ENCODE assay signal across 1 cellular context in the genomic region with DNA sequence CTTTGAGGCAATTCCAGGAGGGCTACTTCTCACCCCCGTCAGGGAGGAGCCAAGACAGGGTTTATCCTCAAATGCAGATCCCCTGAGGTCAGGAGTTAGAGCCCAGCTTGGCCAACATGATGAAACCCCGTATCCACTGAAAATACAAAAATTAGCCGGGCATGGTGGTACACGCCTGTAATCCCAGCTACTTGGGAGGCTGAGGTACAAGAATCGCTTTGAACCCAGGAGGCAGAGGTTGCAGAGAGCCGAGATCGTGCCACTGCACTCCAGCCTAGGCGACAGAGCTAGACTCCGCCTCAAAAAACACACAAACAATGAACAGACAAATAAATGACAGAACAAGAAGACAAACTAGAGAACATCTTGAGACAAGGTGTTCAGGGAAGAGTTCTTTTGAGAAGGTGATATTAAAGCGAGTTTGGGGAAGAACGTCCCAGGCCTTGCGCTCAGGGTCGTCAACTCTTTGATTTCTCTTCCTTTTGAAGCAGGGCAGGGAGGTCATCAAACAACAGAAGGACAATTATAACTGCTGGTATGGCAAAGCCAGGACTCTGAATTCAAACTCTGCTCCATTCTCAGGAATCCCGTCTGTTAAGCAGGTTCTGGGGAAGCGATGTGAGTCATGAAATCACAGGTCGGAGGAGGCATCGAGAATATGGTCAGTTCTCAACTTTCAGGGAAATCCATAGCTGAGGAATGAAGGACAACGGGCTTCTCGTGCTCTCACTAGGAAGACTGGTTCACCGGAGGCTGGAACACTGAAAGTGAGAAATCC.
TF ChIP-seq lines count a peak whose summit lies in the region.

No MANE protein-coding gene starts in this region.

TF ChIP-seq in HepG2, 621 proteins besides CTCF, POLR2A, EP300 and RAD21 (continued from another document):
- TF ChIP-seq, protein P1, sequence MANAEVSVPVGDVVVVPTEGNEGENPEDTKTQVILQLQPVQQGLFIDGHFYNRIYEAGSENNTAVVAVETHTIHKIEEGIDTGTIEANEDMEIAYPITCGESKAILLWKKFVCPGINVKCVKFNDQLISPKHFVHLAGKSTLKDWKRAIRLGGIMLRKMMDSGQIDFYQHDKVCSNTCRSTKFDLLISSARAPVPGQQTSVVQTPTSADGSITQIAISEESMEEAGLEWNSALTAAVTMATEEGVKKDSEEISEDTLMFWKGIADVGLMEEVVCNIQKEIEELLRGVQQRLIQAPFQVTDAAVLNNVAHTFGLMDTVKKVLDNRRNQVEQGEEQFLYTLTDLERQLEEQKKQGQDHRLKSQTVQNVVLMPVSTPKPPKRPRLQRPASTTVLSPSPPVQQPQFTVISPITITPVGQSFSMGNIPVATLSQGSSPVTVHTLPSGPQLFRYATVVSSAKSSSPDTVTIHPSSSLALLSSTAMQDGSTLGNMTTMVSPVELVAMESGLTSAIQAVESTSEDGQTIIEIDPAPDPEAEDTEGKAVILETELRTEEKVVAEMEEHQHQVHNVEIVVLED (CRISPR knock-in tag; IDR thresholded peaks at IDR 0.05; ENCODE audit: borderline replicate concordance): peak; percentile 39
- 0 out of 2 replicates have a peak, but pooled peaks have one; percentile 28 for TF ChIP-seq ZNF772 (CRISPR knock-in tag; IDR thresholded peaks at IDR 0.05)
- TF ChIP-seq ZNF253 (CRISPR knock-in tag; IDR thresholded peaks at IDR 0.05; ENCODE audit: borderline replicate concordance): 0 out of 2 replicates have a peak, but pooled peaks have one; percentile 22
- TF ChIP-seq ZNF44 (CRISPR knock-in tag; IDR thresholded peaks at IDR 0.05): peak; percentile 78; the same call in 1 of the 2 replicates
- TF ChIP-seq ATF7 (IDR thresholded peaks at IDR 0.05): no peak
- TF ChIP-seq ATF7 (CRISPR knock-in tag; IDR thresholded peaks at IDR 0.05): 0 out of 2 replicates have a peak, but pooled peaks have one; percentile 67
- peak; percentile 40; the same call in 1 of the 2 replicates for TF ChIP-seq TCF7 (IDR thresholded peaks at IDR 0.05; ENCODE audit: low read depth)
- TF ChIP-seq ZBTB38 (CRISPR knock-in tag; IDR thresholded peaks at IDR 0.05): no peak
- TF ChIP-seq, protein P2, sequence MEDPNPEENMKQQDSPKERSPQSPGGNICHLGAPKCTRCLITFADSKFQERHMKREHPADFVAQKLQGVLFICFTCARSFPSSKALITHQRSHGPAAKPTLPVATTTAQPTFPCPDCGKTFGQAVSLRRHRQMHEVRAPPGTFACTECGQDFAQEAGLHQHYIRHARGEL (CRISPR knock-in tag; IDR thresholded peaks at IDR 0.05): peak; percentile 29; the same call in 1 of the 2 replicates
- TF ChIP-seq ZNF615 (CRISPR knock-in tag; IDR thresholded peaks at IDR 0.05; ENCODE audit: borderline replicate concordance): 0 out of 2 replicates have a peak, but pooled peaks have one; percentile 6
- TF ChIP-seq CBX5 (CRISPR knock-in tag; IDR thresholded peaks at IDR 0.05; ENCODE audit: borderline replicate concordance): no peak; the same call in 1 of the 2 replicates
- peak; percentile 76; the same call in 1 of the 2 replicates for TF ChIP-seq DNMT3B (CRISPR knock-in tag; conservative IDR thresholded peaks at IDR 0.05)
- no peak for TF ChIP-seq LCORL (IDR thresholded peaks at IDR 0.05)
- TF ChIP-seq LCORL (CRISPR knock-in tag; IDR thresholded peaks at IDR 0.05): 0 out of 2 replicates have a peak, but pooled peaks have one; percentile 12
- TF ChIP-seq, protein P3, sequence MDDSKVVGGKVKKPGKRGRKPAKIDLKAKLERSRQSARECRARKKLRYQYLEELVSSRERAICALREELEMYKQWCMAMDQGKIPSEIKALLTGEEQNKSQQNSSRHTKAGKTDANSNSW (CRISPR knock-in tag; IDR thresholded peaks at IDR 0.05; ENCODE audit: borderline replicate concordance): 0 out of 2 replicates have a peak, but pooled peaks have one; percentile 63
- TF ChIP-seq HBP1 (CRISPR knock-in tag; IDR thresholded peaks at IDR 0.05; ENCODE audit: low read depth): 0 out of 2 replicates have a peak, but pooled peaks have one; percentile 72
- TF ChIP-seq SYNCRIP (IDR thresholded peaks at IDR 0.05; ENCODE audit: insufficient read depth, low read depth, low read length): no peak
- TF ChIP-seq, protein P4, sequence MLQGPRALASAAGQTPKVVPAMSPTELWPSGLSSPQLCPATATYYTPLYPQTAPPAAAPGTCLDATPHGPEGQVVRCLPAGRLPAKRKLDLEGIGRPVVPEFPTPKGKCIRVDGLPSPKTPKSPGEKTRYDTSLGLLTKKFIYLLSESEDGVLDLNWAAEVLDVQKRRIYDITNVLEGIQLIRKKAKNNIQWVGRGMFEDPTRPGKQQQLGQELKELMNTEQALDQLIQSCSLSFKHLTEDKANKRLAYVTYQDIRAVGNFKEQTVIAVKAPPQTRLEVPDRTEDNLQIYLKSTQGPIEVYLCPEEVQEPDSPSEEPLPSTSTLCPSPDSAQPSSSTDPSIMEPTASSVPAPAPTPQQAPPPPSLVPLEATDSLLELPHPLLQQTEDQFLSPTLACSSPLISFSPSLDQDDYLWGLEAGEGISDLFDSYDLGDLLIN (CRISPR knock-in tag; IDR thresholded peaks at IDR 0.05; ENCODE audit: borderline replicate concordance): 0 out of 2 replicates have a peak, but pooled peaks have one; percentile 19
- TF ChIP-seq ZNF713 (CRISPR knock-in tag; IDR thresholded peaks at IDR 0.05): 0 out of 2 replicates have a peak, but pooled peaks have one; percentile 77
- 0 out of 2 replicates have a peak, but pooled peaks have one; percentile 37 for TF ChIP-seq ZC3H4 (CRISPR knock-in tag; IDR thresholded peaks at IDR 0.05; ENCODE audit: borderline replicate concordance)
- peak; percentile 34; the same call in 1 of the 2 replicates for TF ChIP-seq ATF7-NPFF (CRISPR knock-in tag; IDR thresholded peaks at IDR 0.05; ENCODE audit: low read depth)
- 0 out of 2 replicates have a peak, but pooled peaks have one; percentile 21 for TF ChIP-seq ISX (CRISPR knock-in tag; conservative IDR thresholded peaks at IDR 0.05)
- TF ChIP-seq ZNF572 (CRISPR knock-in tag; IDR thresholded peaks at IDR 0.05): 0 out of 2 replicates have a peak, but pooled peaks have one; percentile 33
- TF ChIP-seq PHF21A (CRISPR knock-in tag; IDR thresholded peaks at IDR 0.05): peak; percentile 8; the same call in 1 of the 2 replicates
- TF ChIP-seq ZNF784 (CRISPR knock-in tag; IDR thresholded peaks at IDR 0.05; ENCODE audit: borderline replicate concordance): 0 out of 2 replicates have a peak, but pooled peaks have one; percentile 49
- TF ChIP-seq ZSCAN31 (CRISPR knock-in tag; IDR thresholded peaks at IDR 0.05; ENCODE audit: low read depth): peak; percentile 89; the same call in 1 of the 2 replicates
- TF ChIP-seq SP5 (CRISPR knock-in tag; IDR thresholded peaks at IDR 0.05; ENCODE audit: borderline replicate concordance, low read depth): no peak
- TF ChIP-seq NFE2L2 (IDR thresholded peaks at IDR 0.05; ENCODE audit: low read length): no peak
- no peak for TF ChIP-seq MEF2D (CRISPR knock-in tag; IDR thresholded peaks at IDR 0.05)
- no peak for TF ChIP-seq EZH2 (conservative IDR thresholded peaks at IDR 0.05; ENCODE audit: low read depth, low read length)
- TF ChIP-seq, protein P5, sequence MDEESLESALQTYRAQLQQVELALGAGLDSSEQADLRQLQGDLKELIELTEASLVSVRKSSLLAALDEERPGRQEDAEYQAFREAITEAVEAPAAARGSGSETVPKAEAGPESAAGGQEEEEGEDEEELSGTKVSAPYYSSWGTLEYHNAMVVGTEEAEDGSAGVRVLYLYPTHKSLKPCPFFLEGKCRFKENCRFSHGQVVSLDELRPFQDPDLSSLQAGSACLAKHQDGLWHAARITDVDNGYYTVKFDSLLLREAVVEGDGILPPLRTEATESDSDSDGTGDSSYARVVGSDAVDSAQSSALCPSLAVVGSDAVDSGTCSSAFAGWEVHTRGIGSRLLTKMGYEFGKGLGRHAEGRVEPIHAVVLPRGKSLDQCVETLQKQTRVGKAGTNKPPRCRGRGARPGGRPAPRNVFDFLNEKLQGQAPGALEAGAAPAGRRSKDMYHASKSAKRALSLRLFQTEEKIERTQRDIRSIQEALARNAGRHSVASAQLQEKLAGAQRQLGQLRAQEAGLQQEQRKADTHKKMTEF (CRISPR knock-in tag; IDR thresholded peaks at IDR 0.05): peak; percentile 63
